Comparison of ENCODE assay signal across 28 cellular contexts in genomic region chr2:67323209-67323991, GRCh38.
DNase-seq lines count a peak whose midpoint lies in the region; ATAC-seq and TF ChIP-seq lines count a peak whose summit lies in the region.
"Had no signal": no experiment of that assay in that cellular context is flagged by ENCODE, and none has a peak within 500 bp of the region (broad histone marks: within the 10 kb centered on the region; RNA-seq: fewer than 3 reads in every experiment).

No MANE protein-coding gene starts in this region.

- H3K4me3 ChIP-seq in SK-N-SH (ENCODE audit: low read depth in 2 of 2, low read length in 1 of 2): no peak overlapping the region
- H3K4me3 ChIP-seq: body of pancreas, esophagus muscularis mucosa, GM12878, heart left ventricle, tibial nerve had no signal

- peak; percentile 22; the same call in 1 of the 2 replicates for TF ChIP-seq RAD21 in SK-N-SH (IDR thresholded peaks at IDR 0.05; ENCODE audit: low read length)

- no peaks in the 10 kb centered on the region for H3K27me3 ChIP-seq in SK-N-SH (ENCODE audit: insufficient read depth)
- H3K27me3 ChIP-seq: body of pancreas, esophagus muscularis mucosa, neutrophil, tibial nerve had no signal

- H2AFZ ChIP-seq in SK-N-SH (ENCODE audit: low read depth): no peak overlapping the region

- H3K4me1 ChIP-seq in SK-N-SH (ENCODE audit: control insufficient read depth in 1 of 2, insufficient read depth in 2 of 2, low read depth in 1 of 2, low read length in 1 of 2): peaks cover 44 to 52% of the 10 kb centered on the region in 2 experiments

- H3K9me3 Mint-ChIP-seq in mesothelial cell of epicardium: no peaks in the 10 kb centered on the region
- H3K9me3 Mint-ChIP-seq: activated CD4-positive, alpha-beta memory T cell treated with anti-CD3 and anti-CD28 coated beads, Interleukin-2, amount 10 ng/mL, durations not matched to agents 7 days and 5 days; activated T-helper 1 cell treated with anti-CD3 and anti-CD28 coated beads, Interleukin-12 subunit alpha, Interleukin-12 subunit beta, Interleukin-2, Interleukin-4 antibody, amounts not matched to agents 30 ng/mL and 10 ng/mL and 1 ng/mL, durations not matched to agents 14 hours and 24 hours and 36 hours; CD4-positive, alpha-beta T cell; IgD-negative memory B cell; naive B cell had no signal

- TF ChIP-seq CTCF in SK-N-SH (IDR thresholded peaks at IDR 0.05): no peak
- TF ChIP-seq CTCF in mesothelial cell of epicardium (IDR thresholded peaks at IDR 0.05; ENCODE audit: unreplicated experiment): no peak

- H4K20me1 ChIP-seq in SK-N-SH (ENCODE audit: insufficient read depth): no peaks in the 10 kb centered on the region

- H3F3A ChIP-seq in SK-N-SH (replicated peaks; ENCODE audit: insufficient read depth): peaks cover 7% of the 10 kb centered on the region

- H3K27ac Mint-ChIP-seq in mesothelial cell of epicardium: peak overlapping the region; percentile 75
- H3K27ac Mint-ChIP-seq: activated CD4-positive, alpha-beta memory T cell treated with anti-CD3 and anti-CD28 coated beads, Interleukin-2, amount 10 ng/mL, durations not matched to agents 7 days and 5 days; activated T-helper 1 cell treated with anti-CD3 and anti-CD28 coated beads, Interleukin-12 subunit alpha, Interleukin-12 subunit beta, Interleukin-2, Interleukin-4 antibody, amounts not matched to agents 30 ng/mL and 10 ng/mL and 1 ng/mL, durations not matched to agents 14 hours and 24 hours and 36 hours; CD4-positive, alpha-beta T cell; IgD-negative memory B cell had no signal

- peaks cover 55% of the 10 kb centered on the region for H3K4me1 Mint-ChIP-seq in mesothelial cell of epicardium
- H3K4me1 Mint-ChIP-seq: activated CD4-positive, alpha-beta memory T cell treated with anti-CD3 and anti-CD28 coated beads, Interleukin-2, amount 10 ng/mL, durations not matched to agents 7 days and 5 days; naive B cell had no signal

- H3K36me3 ChIP-seq in SK-N-SH (replicated peaks in 1 of 2; ENCODE audit: control insufficient read depth in 1 of 2, insufficient read depth in 2 of 2, low read length in 1 of 2): no peaks in the 10 kb centered on the region
- H3K36me3 ChIP-seq: esophagus muscularis mucosa, heart left ventricle, neutrophil, tibial nerve had no signal

- no peaks in the 10 kb centered on the region for H3K27me3 Mint-ChIP-seq in mesothelial cell of epicardium (ENCODE audit: low read depth)
- H3K27me3 Mint-ChIP-seq: activated CD4-positive, alpha-beta memory T cell treated with anti-CD3 and anti-CD28 coated beads, Interleukin-2, amount 10 ng/mL, durations not matched to agents 7 days and 5 days; IgD-negative memory B cell had no signal

- no peak overlapping the region for H3K4me3 Mint-ChIP-seq in mesothelial cell of epicardium
- H3K4me3 Mint-ChIP-seq: activated CD4-positive, alpha-beta memory T cell treated with anti-CD3 and anti-CD28 coated beads, Interleukin-2, amount 10 ng/mL, durations not matched to agents 7 days and 5 days; activated T-helper 1 cell treated with anti-CD3 and anti-CD28 coated beads, Interleukin-12 subunit alpha, Interleukin-12 subunit beta, Interleukin-2, Interleukin-4 antibody, amounts not matched to agents 30 ng/mL and 10 ng/mL and 1 ng/mL, durations not matched to agents 14 hours and 24 hours and 36 hours; CD4-positive, alpha-beta T cell; IgD-negative memory B cell; naive B cell had no signal

- CTCF ChIA-PET in SK-N-SH (lab: Yijun Ruan, JAX): interaction anchor here (0.6 to 2.8 kb wide), 10 partner anchors 106 to 894 kb away, joined by 3 to 9 read pairs (median 4); no protein-coding TSS in a partner anchor

- H3K79me2 ChIP-seq in SK-N-SH (ENCODE audit: insufficient read depth): no peaks in the 10 kb centered on the region

- H3K4me2 ChIP-seq in SK-N-SH: no peak overlapping the region

- 27% methylated on average over 4 of the region's 4 CpGs for WGBS in SK-N-SH (ENCODE audit: low lambda C conversion rate)

- ATAC-seq in HG03469 (IDR thresholded peaks at IDR 0.05; ENCODE audit: unreplicated experiment): no peak
- no peak for ATAC-seq in GM18498 (IDR thresholded peaks at IDR 0.05; ENCODE audit: unreplicated experiment)
- ATAC-seq in Right ventricle myocardium superior (ENCODE audit: poor library complexity): no peak

- no peaks in the 10 kb centered on the region for H3K9me3 ChIP-seq in SK-N-SH
- H3K9me3 ChIP-seq: body of pancreas, esophagus muscularis mucosa, heart left ventricle, neutrophil, tibial nerve had no signal

- DNase-seq in DMS 273 (lab: John Stamatoyannopoulos, UW; ENCODE audit: unreplicated experiment): peak; percentile 43
- DNase-seq in DMS 273 treated with DMSO at 0.1 percent for 48 hours (lab: John Stamatoyannopoulos, UW): no peak
- peak; percentile 35 for DNase-seq in SK-N-SH
- no peak for DNase-seq in mesothelial cell of epicardium (ENCODE audit: low spot score in 2 of 2, unreplicated experiment in 2 of 2)
- no peak for DNase-seq in NCI-H1694 (lab: John Stamatoyannopoulos, UW)
- no peak for DNase-seq in Right ventricle myocardium superior
- DNase-seq: activated CD4-positive, alpha-beta memory T cell treated with anti-CD3 and anti-CD28 coated beads, Interleukin-2, amount 10 ng/mL, durations not matched to agents 7 days and 5 days; activated CD4-positive, alpha-beta T cell treated with anti-CD3 and anti-CD28 coated beads for 1 hour; activated CD8-positive, alpha-beta memory T cell treated with anti-CD3 and anti-CD28 coated beads, Interleukin-2, amount 50 U/mL, for 4 hours; activated naive CD4-positive, alpha-beta T cell treated with Interleukin-2 at 50 U/mL for 16 hours; CD4-positive, alpha-beta T cell; kidney; left ventricle myocardium superior; naive B cell; NCI-H1048; stimulated activated CD4-positive, alpha-beta T cell treated with anti-CD3 and anti-CD28 coated beads, Interleukin-12 subunit alpha, Interleukin-12 subunit beta, amount 100 ng/mL, for 4 hours; stimulated activated CD4-positive, alpha-beta T cell treated with anti-CD3 and anti-CD28 coated beads, Interleukin-2, amount 100 ng/mL, for 48 hours had no signal

- peak overlapping the region in 1 of 2 experiments; percentile 90; a peak in 2 of 4 replicates for H3K27ac ChIP-seq in SK-N-SH (ENCODE audit: low read depth in 2 of 2, low read length in 1 of 2)
- H3K27ac ChIP-seq: 22Rv1, neutrophil, tibial nerve had no signal

- peak in 1 of 2 experiments; percentile 87; a peak in 3 of 4 replicates for TF ChIP-seq EP300 in SK-N-SH (IDR thresholded peaks at IDR 0.05; ENCODE audit: borderline replicate concordance in 1 of 2, low read depth in 1 of 2, low read length in 1 of 2)

- intact Hi-C loops in Right ventricle myocardium superior (cut with DNase I): no loop called here

- H3K36me3 Mint-ChIP-seq in mesothelial cell of epicardium: no peaks in the 10 kb centered on the region
- H3K36me3 Mint-ChIP-seq: naive B cell had no signal

- POLR2A ChIA-PET in SK-N-SH (lab: Yijun Ruan, JAX): no interaction called here

- H3K9ac ChIP-seq in SK-N-SH: no peak overlapping the region

- H3K9me2 ChIP-seq in SK-N-SH: peaks cover 8% of the 10 kb centered on the region; the same call in 1 of the 2 replicates

TF ChIP-seq in SK-N-SH, 30 proteins besides CTCF, POLR2A, EP300 and RAD21:
- TF ChIP-seq MXI1 (IDR thresholded peaks at IDR 0.05; ENCODE audit: low read depth, low read length) (no peak; the same call in 1 of the 2 replicates), RXRA (IDR thresholded peaks at IDR 0.05; ENCODE audit: borderline replicate concordance, low read depth) (no peak), YY1 (IDR thresholded peaks at IDR 0.05; ENCODE audit: low read depth) (no peak), GATA2 (CRISPR knock-in tag; IDR thresholded peaks at IDR 0.05) (peak; percentile 60), USF2 (IDR thresholded peaks at IDR 0.05; ENCODE audit: borderline replicate concordance, low read depth, low read length) (no peak), RCOR1 (IDR thresholded peaks at IDR 0.05; ENCODE audit: low read length) (peak; percentile 61), IRF3 (IDR thresholded peaks at IDR 0.05; ENCODE audit: low read depth, low read length) (no peak), FOXJ3 (CRISPR knock-in tag; IDR thresholded peaks at IDR 0.05) (no peak), FOXM1 (IDR thresholded peaks at IDR 0.05; ENCODE audit: low read depth) (no peak)

Comparison
In these comparisons a context has a peak if more than half of its experiments do, and no peak if none do; other contexts are left out.
1. DNase-seq: peak in DMS 273 (single experiment) and SK-N-SH (single experiment); none in DMS 273 treated with DMSO at 0.1 percent for 48 hours (single experiment), mesothelial cell of epicardium (0 of 2), NCI-H1694 (single experiment) and Right ventricle myocardium superior (single experiment).